ENCODE assay signal across 8 cellular contexts in genomic region chr16:90020838-90021382, GRCh38. TPM values are rescaled to one million over a fixed set of nuclear protein-coding genes. Genes with fewer than 3 reads are reported as not detected.
DNase-seq lines count a peak whose midpoint lies in the region; TF ChIP-seq lines count a peak whose summit lies in the region.
"Had no signal": no experiment of that assay in that cellular context is flagged by ENCODE, and none has a peak within 500 bp of the region (broad histone marks: within the 10 kb centered on the region; RNA-seq: fewer than 3 reads in every experiment).

No MANE protein-coding gene starts in this region.

- peak overlapping the region; percentile 89 for H3K4me3 Mint-ChIP-seq in neural progenitor cell

- H3K9me3 ChIP-seq in neural progenitor cell (ENCODE audit: low read depth): no peaks in the 10 kb centered on the region
- H3K9me3 ChIP-seq: vagina had no signal

- H3K4me1 ChIP-seq in neural progenitor cell: peaks cover 17% of the 10 kb centered on the region

- no peak for TF ChIP-seq CTCF in neural progenitor cell (IDR thresholded peaks at IDR 0.05)

- H3K27me3 ChIP-seq in neural progenitor cell: peaks cover 34% of the 10 kb centered on the region
- H3K27me3 ChIP-seq: vagina had no signal

- no peaks in the 10 kb centered on the region for H4K20me1 ChIP-seq in neural progenitor cell (ENCODE audit: low read depth)

- H3K79me2 ChIP-seq in neural progenitor cell (ENCODE audit: low read depth): peaks cover 4% of the 10 kb centered on the region

- peak; percentile 76 for DNase-seq in EH (ENCODE audit: low read depth)
- DNase-seq in NCI-H1092 (lab: John Stamatoyannopoulos, UW): peak; percentile 54
- DNase-seq in neural progenitor cell (ENCODE audit: low spot score): no peak
- DNase-seq in NCI-H187 (lab: John Stamatoyannopoulos, UW): no peak
- DNase-seq in RPMI8226: no peak
- DNase-seq in NCI-H82 (lab: John Stamatoyannopoulos, UW): no peak

- H3K4me2 ChIP-seq in neural progenitor cell: peak overlapping the region; percentile 95

- no peak overlapping the region for H2AFZ ChIP-seq in neural progenitor cell (replicated peaks)

- H3K4me1 Mint-ChIP-seq in neural progenitor cell: peaks cover 22% of the 10 kb centered on the region

- no peaks in the 10 kb centered on the region for H3K9me3 Mint-ChIP-seq in neural progenitor cell

- no peaks in the 10 kb centered on the region for H3K36me3 ChIP-seq in neural progenitor cell
- H3K36me3 ChIP-seq: vagina had no signal

- no peak overlapping the region for H3K9ac ChIP-seq in neural progenitor cell

- peaks cover 33% of the 10 kb centered on the region for H3F3A ChIP-seq in neural progenitor cell (ENCODE audit: low read depth)

- H3K27ac Mint-ChIP-seq in neural progenitor cell: no peak overlapping the region

- no peak overlapping the region for H3K4me3 ChIP-seq in neural progenitor cell
- H3K4me3 ChIP-seq: vagina had no signal

- H3K27me3 Mint-ChIP-seq in neural progenitor cell (ENCODE audit: insufficient read depth, low read depth): peaks cover 16% of the 10 kb centered on the region

- H3K36me3 Mint-ChIP-seq in neural progenitor cell: no peaks in the 10 kb centered on the region

- H3K27ac ChIP-seq in cingulate gyrus (ENCODE audit: low read depth, low read length): peak overlapping the region; percentile 54
- no peak overlapping the region for H3K27ac ChIP-seq in neural progenitor cell
- H3K27ac ChIP-seq: vagina had no signal

RNA-seq across cellular contexts. Expression of gene DBNDD1, which starts 1.7 kb away (rescaled TPM):
- total RNA-seq in neural progenitor cell (ENCODE audit: low replicate concordance): 5.2 and 19.4 TPM in 2 replicates

RNA-seq across cellular contexts. Expression of gene PRDM7, which starts 56.2 kb away (rescaled TPM):
- not detected in 2 replicates for total RNA-seq in neural progenitor cell (ENCODE audit: low replicate concordance)
- total RNA-seq: vagina had no signal

Comparison
In these comparisons a context has a peak if more than half of its experiments do, and no peak if none do; other contexts are left out.
1. DNase-seq: peak in EH (single experiment) and NCI-H1092 (single experiment); none in neural progenitor cell (single experiment), NCI-H187 (0 of 2), RPMI8226 (single experiment) and NCI-H82 (single experiment).